1 cellular context compared by ENCODE assay signal in genomic region chr17:65553009-65553645, GRCh38.
TF ChIP-seq lines count a peak whose summit lies in the region.

No MANE protein-coding gene starts in this region.

TF ChIP-seq in GM23338, 12 proteins besides CTCF, POLR2A, EP300 and RAD21 (continued from another document):
- TF ChIP-seq ZNF462 (CRISPR knock-in tag; IDR thresholded peaks at IDR 0.05) (no peak), EZH2 (IDR thresholded peaks at IDR 0.05; ENCODE audit: low read depth, unreplicated experiment) (no peak), JUNB (IDR thresholded peaks at IDR 0.05; ENCODE audit: unreplicated experiment) (no peak)
TF ChIP-seq in GM23338: peak in this region for 0.
